ENCODE assay signal across 8 cellular contexts in the genomic region with DNA sequence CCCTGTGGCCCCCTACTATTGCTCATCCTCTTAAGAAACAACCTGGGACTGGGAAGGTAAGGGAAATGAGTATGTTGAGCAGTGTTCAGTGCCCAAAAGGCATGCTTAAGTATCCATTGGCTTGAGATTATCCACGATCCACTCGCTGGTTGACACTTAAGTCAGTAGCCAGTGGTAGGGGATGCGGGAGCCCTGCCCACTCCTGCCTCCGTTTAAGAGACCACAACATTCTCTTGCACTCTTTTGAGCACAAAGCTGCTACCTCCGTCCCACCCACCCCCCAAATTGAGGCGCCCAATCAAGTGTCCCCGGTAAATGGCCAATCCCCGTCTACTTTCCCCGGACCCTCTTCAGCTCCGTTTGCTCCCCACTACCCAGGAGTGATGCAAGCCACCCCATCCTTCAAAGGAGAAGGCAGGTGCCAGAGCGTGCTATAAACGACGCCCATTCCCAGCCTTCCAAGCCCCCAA. TPM values are rescaled to one million over a fixed set of nuclear protein-coding genes. Genes with fewer than 3 reads are reported as not detected.
A peak's percentile ranks its signal among the peaks of the same experiment; 100 is the strongest.
DNase-seq lines count a peak whose midpoint lies in the region; ATAC-seq, FAIRE-seq and TF ChIP-seq lines count a peak whose summit lies in the region.

No MANE protein-coding gene starts in this region.

- 9 to 24% (median 11%) methylated on average over 13 of the region's 13 CpGs for WGBS in adipose tissue, 3 donors
- WGBS in transverse colon (ENCODE audit: low coverage in 1 of 2), 2 donors = 48% methylated on average over 13 of the region's 13 CpGs; no CpG with 5 or more reads in 1 of the 2 donors

- in situ Hi-C loops in HAP-1 (cut with MboI; ENCODE audit: low sequenced_read_pairs) (loop anchor here (5.0 kb wide), 1 partner anchor 51 kb away; a partner anchor contains a TSS), transverse colon (cut with MboI; ENCODE audit: low pct_ligation_motif_present in 1 of 4, low pct_unique_long_range_greater_than_20kb in 1 of 4, low sequenced_read_pairs in 3 of 4) (loop anchor here in 1 of 4 donors (25.0 kb wide), 1 partner anchor 106 kb away; no protein-coding TSS in a partner anchor)

- intact Hi-C loops in transverse colon (cut with DNase I; ENCODE audit: low total_unique reads) = loop anchor here (10.0 kb wide), 1 partner anchor 54 kb away; a partner anchor contains a TSS

- H3K4me3 ChIP-seq in HAP-1 = peak overlapping the region; percentile 51
- H3K4me3 ChIP-seq in kidney epithelial cell (ENCODE audit: low read depth, low read length) = peak overlapping the region; percentile 59
- H3K4me3 ChIP-seq in transverse colon = peak overlapping the region; percentile 13 to 66 (median 48)

- TF ChIP-seq EP300 in transverse colon (IDR thresholded peaks at IDR 0.05; ENCODE audit: low read depth) = no peak

- peak overlapping the region; percentile 86 for H3K27ac ChIP-seq in C4-2B
- H3K27ac ChIP-seq in adipose tissue (ENCODE audit: low read depth, low read length) = peak overlapping the region; percentile 66
- H3K27ac ChIP-seq in transverse colon = peak overlapping the region; percentile 85 to 92 (median 90)

- no peak for FAIRE-seq in H54 (lab: Jason Lieb, UNC)

- peaks cover 9% of the 10 kb centered on the region; the same call in 1 of the 2 replicates for H3K4me1 ChIP-seq in HAP-1
- peaks cover 0 to 5% (median 0%) of the 10 kb centered on the region in 4 donors for H3K4me1 ChIP-seq in transverse colon

- no peak for TF ChIP-seq CTCF in C4-2B (conservative IDR thresholded peaks at IDR 0.05)
- no peak for TF ChIP-seq CTCF in kidney epithelial cell (IDR thresholded peaks at IDR 0.05; ENCODE audit: insufficient read depth, low read length, poor library complexity, severe bottlenecking)
- TF ChIP-seq CTCF in transverse colon (IDR thresholded peaks at IDR 0.05) = no peak

- DNase-seq in HAP-1 (ENCODE audit: low spot score in 2 of 2) (peak in 1 of 2 experiments; percentile 6), kidney epithelial cell (ENCODE audit: low read depth) (no peak), transverse colon (no peak), H54 (ENCODE audit: insufficient read length, low spot score) (no peak), anterior cingulate cortex (lab: John Stamatoyannopoulos, UW) (no peak)

- H3K27me3 ChIP-seq in HAP-1 (ENCODE audit: low read depth) (no peaks in the 10 kb centered on the region), kidney epithelial cell (ENCODE audit: control insufficient read depth, insufficient read depth, low read length) (peaks cover 11% of the 10 kb centered on the region), transverse colon (no peaks in the 10 kb centered on the region)

- ATAC-seq in GM21515 (IDR thresholded peaks at IDR 0.05; ENCODE audit: unreplicated experiment) = no peak

- H3K9me3 ChIP-seq in HAP-1 (no peaks in the 10 kb centered on the region), transverse colon (no peaks in the 10 kb centered on the region)

- H3K36me3 ChIP-seq in HAP-1 (replicated peaks) = peaks cover 43% of the 10 kb centered on the region
- no peaks in the 10 kb centered on the region for H3K36me3 ChIP-seq in kidney epithelial cell (ENCODE audit: control insufficient read depth, insufficient read depth, low read length)
- no peaks in the 10 kb centered on the region for H3K36me3 ChIP-seq in transverse colon

- TF ChIP-seq POLR2A in transverse colon (IDR thresholded peaks at IDR 0.05) (no peak), H54 (IDR thresholded peaks at IDR 0.05; ENCODE audit: low read depth, low read length) (no peak)

RNA-seq across cellular contexts. Expression of a gene that starts 25.0 kb away (rescaled TPM):
- polyA plus RNA-seq in adipose tissue = 10 to 100 TPM; 13.3 to 17.4 (median 15.2) TPM
- total RNA-seq in kidney epithelial cell (17.6 and 21.6 TPM in 2 replicates), transverse colon (10 to 100 TPM in 2 of 4 donors, 1 to 10 TPM in 2; 7.2 to 14.7 (median 11.4) TPM)

RNA-seq across cellular contexts. Expression of a gene that starts 51.5 kb away (rescaled TPM):
- 1 to 10 TPM; 2.4 to 5.2 (median 3.3) TPM for polyA plus RNA-seq in adipose tissue
- total RNA-seq in kidney epithelial cell = 4.8 and 5.8 TPM in 2 replicates
- total RNA-seq in transverse colon = 10 to 100 TPM in 1 of 4 donors, 1 to 10 TPM in 3; 5.6 to 11.6 (median 8.0) TPM
